20 cellular contexts compared by ENCODE assay signal in the genomic region with DNA sequence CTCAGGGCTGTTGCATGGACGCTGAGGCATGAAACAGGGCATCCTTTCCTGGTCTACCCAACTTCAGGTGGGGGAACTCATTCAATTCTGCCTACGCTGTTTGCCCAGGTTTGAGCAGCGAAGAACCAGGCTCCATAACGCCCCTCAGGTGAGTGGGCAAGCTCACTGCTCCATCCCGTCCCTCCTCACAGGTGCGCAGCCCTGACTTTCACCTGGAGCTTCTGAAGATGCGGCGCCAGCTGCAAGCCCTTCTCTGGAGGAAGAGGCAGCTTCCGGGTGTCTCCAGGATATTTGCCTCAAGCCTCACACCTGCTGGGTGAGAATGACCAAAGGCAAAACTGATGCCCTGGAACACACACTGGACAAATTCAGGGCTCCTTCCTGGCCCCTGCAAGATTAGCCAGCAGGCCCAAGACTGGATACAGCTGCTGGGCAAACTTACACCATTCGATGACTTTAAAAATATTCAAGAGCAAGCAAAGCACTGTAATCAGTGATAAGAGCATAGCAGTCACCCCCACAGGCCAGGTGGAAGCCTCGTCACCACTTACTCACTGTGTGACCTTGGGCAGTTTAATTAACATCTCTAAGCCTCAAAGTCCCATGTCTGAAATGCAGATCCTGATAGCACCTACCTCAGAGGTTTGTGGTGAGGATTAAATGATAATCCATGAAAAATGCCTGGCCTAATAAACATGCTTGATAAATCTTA.
DNase-seq lines count a peak whose midpoint lies in the region; ATAC-seq and TF ChIP-seq lines count a peak whose summit lies in the region.
"Had no signal": no experiment of that assay in that cellular context is flagged by ENCODE, and none has a peak within 500 bp of the region (broad histone marks: within the 10 kb centered on the region; RNA-seq: fewer than 3 reads in every experiment).

No MANE protein-coding gene starts in this region.

- no peaks in the 10 kb centered on the region for H3K4me1 ChIP-seq in CD4-positive, CD25-positive, alpha-beta regulatory T cell (ENCODE audit: control insufficient read depth, insufficient read depth, low read length, poor library complexity, severe bottlenecking)
- H3K4me1 ChIP-seq in GM23338 (ENCODE audit: insufficient read depth), result peaks cover 6% of the 10 kb centered on the region; the same call in 1 of the 2 replicates
- H3K4me1 ChIP-seq: Caco-2, HAP-1 had no signal

- H3K9me3 ChIP-seq in CD4-positive, CD25-positive, alpha-beta regulatory T cell (ENCODE audit: control insufficient read depth in 2 of 2, low read length in 2 of 2), result no peaks in the 10 kb centered on the region
- H3K9me3 ChIP-seq: HAP-1 had no signal

- no peak for DNase-seq in CD4-positive, CD25-positive, alpha-beta regulatory T cell
- DNase-seq in GM23338 (ENCODE audit: low spot score) (no peak), GM10266 (ENCODE audit: extremely low spot score) (no peak), NCI-H345 treated with DMSO at 0.1 percent for 48 hours (lab: John Stamatoyannopoulos, UW; ENCODE audit: unreplicated experiment) (no peak)
- no peak for DNase-seq in central memory CD8-positive, alpha-beta T cell (ENCODE audit: low spot score in 2 of 2)
- DNase-seq in naive thymus-derived CD8-positive, alpha-beta T cell, result no peak
- no peak for DNase-seq in T-helper 2 cell treated with Interferon-gamma antibody and Interleukin-4, amounts not matched to agents 5 μg/mL and 100 μg/mL, for 36 hours (ENCODE audit: low spot score)
- DNase-seq: Caco-2, EL, IMR-90, NCI-H1105, NCI-H1694, NCI-H2107, NCI-H345, NCI-H748 treated with DMSO at 0.1 percent for 48 hours, PC-3 had no signal

- H3K4me3 Mint-ChIP-seq in CD4-positive, CD25-positive, alpha-beta regulatory T cell, result no peak overlapping the region
- no peak overlapping the region for H3K4me3 Mint-ChIP-seq in GM23338
- H3K4me3 Mint-ChIP-seq in central memory CD8-positive, alpha-beta T cell, result no peak overlapping the region
- H3K4me3 Mint-ChIP-seq in naive thymus-derived CD8-positive, alpha-beta T cell, result no peak overlapping the region
- H3K4me3 Mint-ChIP-seq in T-helper 2 cell treated with Interferon-gamma antibody and Interleukin-4, amounts not matched to agents 5 μg/mL and 100 μg/mL, for 36 hours, result no peak overlapping the region

- no peaks in the 10 kb centered on the region for H3K27me3 ChIP-seq in CD4-positive, CD25-positive, alpha-beta regulatory T cell (ENCODE audit: control insufficient read depth, insufficient read depth, low read length)
- no peaks in the 10 kb centered on the region for H3K27me3 ChIP-seq in GM23338 (ENCODE audit: insufficient read depth)

- no peak overlapping the region for H3K27ac ChIP-seq in CD4-positive, CD25-positive, alpha-beta regulatory T cell (ENCODE audit: insufficient read depth, low read length, poor library complexity, severe bottlenecking)
- H3K27ac ChIP-seq in GM23338 (ENCODE audit: low read depth), result no peak overlapping the region
- H3K27ac ChIP-seq: C4-2B, RWPE1 had no signal

- H3F3A ChIP-seq in GM23338 (replicated peaks; ENCODE audit: low read depth), result no peaks in the 10 kb centered on the region

- peaks cover 0 to 9% (median 5%) of the 10 kb centered on the region in 4 donors for H3K4me1 Mint-ChIP-seq in CD4-positive, CD25-positive, alpha-beta regulatory T cell
- H3K4me1 Mint-ChIP-seq in GM23338, result peaks cover 10% of the 10 kb centered on the region
- H3K4me1 Mint-ChIP-seq in central memory CD8-positive, alpha-beta T cell, result peaks cover 19% of the 10 kb centered on the region
- peaks cover 15 to 59% (median 30%) of the 10 kb centered on the region in 4 donors for H3K4me1 Mint-ChIP-seq in naive thymus-derived CD8-positive, alpha-beta T cell
- peaks cover 3% of the 10 kb centered on the region for H3K4me1 Mint-ChIP-seq in T-helper 2 cell treated with Interferon-gamma antibody and Interleukin-4, amounts not matched to agents 5 μg/mL and 100 μg/mL, for 36 hours (ENCODE audit: low read depth)

- H3K27ac Mint-ChIP-seq in CD4-positive, CD25-positive, alpha-beta regulatory T cell, result peak overlapping the region in 2 of 3 donors; percentile 70 to 74
- H3K27ac Mint-ChIP-seq in GM23338, result no peak overlapping the region
- H3K27ac Mint-ChIP-seq in central memory CD8-positive, alpha-beta T cell (ENCODE audit: low read depth), result peak overlapping the region; percentile 74
- peak overlapping the region in 9 of 10 donors; percentile 53 to 85 (median 78) for H3K27ac Mint-ChIP-seq in naive thymus-derived CD8-positive, alpha-beta T cell
- no peak overlapping the region for H3K27ac Mint-ChIP-seq in T-helper 2 cell treated with Interferon-gamma antibody and Interleukin-4, amounts not matched to agents 5 μg/mL and 100 μg/mL, for 36 hours

- no peaks in the 10 kb centered on the region for H4K20me1 ChIP-seq in GM23338 (replicated peaks; ENCODE audit: insufficient read depth)

- no peaks in the 10 kb centered on the region for H3K36me3 ChIP-seq in CD4-positive, CD25-positive, alpha-beta regulatory T cell (ENCODE audit: control insufficient read depth, insufficient read depth, low read length)
- no peaks in the 10 kb centered on the region; the same call in 1 of the 2 replicates for H3K36me3 ChIP-seq in GM23338 (ENCODE audit: insufficient read depth)
- H3K36me3 ChIP-seq: HAP-1 had no signal

- TF ChIP-seq CTCF in GM23338 (conservative IDR thresholded peaks at IDR 0.05; ENCODE audit: low read depth in 2 of 2), result no peak
- no peak for TF ChIP-seq CTCF in GM10266 (IDR thresholded peaks at IDR 0.05; ENCODE audit: control insufficient read depth, insufficient read depth, low read depth, missing control alignments)

- no peak overlapping the region for H3K4me3 ChIP-seq in CD4-positive, CD25-positive, alpha-beta regulatory T cell (ENCODE audit: low read depth, low read length)
- no peak overlapping the region for H3K4me3 ChIP-seq in GM23338
- H3K4me3 ChIP-seq: HAP-1 had no signal

- H3K9me2 ChIP-seq in GM23338 (ENCODE audit: insufficient read depth), result no peaks in the 10 kb centered on the region

- no peak overlapping the region for H3K4me2 ChIP-seq in GM23338

- peaks cover 5% of the 10 kb centered on the region for H3K36me3 Mint-ChIP-seq in CD4-positive, CD25-positive, alpha-beta regulatory T cell
- peaks cover 9% of the 10 kb centered on the region for H3K36me3 Mint-ChIP-seq in GM23338 (ENCODE audit: low read depth)
- H3K36me3 Mint-ChIP-seq in central memory CD8-positive, alpha-beta T cell (ENCODE audit: insufficient read depth), result no peaks in the 10 kb centered on the region
- no peaks in the 10 kb centered on the region for H3K36me3 Mint-ChIP-seq in naive thymus-derived CD8-positive, alpha-beta T cell
- peaks cover 3% of the 10 kb centered on the region for H3K36me3 Mint-ChIP-seq in T-helper 2 cell treated with Interferon-gamma antibody and Interleukin-4, amounts not matched to agents 5 μg/mL and 100 μg/mL, for 36 hours (ENCODE audit: low read depth)

- POLR2A ChIA-PET in naive thymus-derived CD8-positive, alpha-beta T cell (lab: Charles Lee), result no interaction called here

- peaks cover 0 to 8% (median 3%) of the 10 kb centered on the region in 7 donors for H3K9me3 Mint-ChIP-seq in CD4-positive, CD25-positive, alpha-beta regulatory T cell
- H3K9me3 Mint-ChIP-seq in GM23338, result peaks cover 9% of the 10 kb centered on the region
- H3K9me3 Mint-ChIP-seq in central memory CD8-positive, alpha-beta T cell, result no peaks in the 10 kb centered on the region
- H3K9me3 Mint-ChIP-seq in naive thymus-derived CD8-positive, alpha-beta T cell, result peaks cover 0 to 9% (median 0%) of the 10 kb centered on the region in 9 donors
- no peaks in the 10 kb centered on the region for H3K9me3 Mint-ChIP-seq in T-helper 2 cell treated with Interferon-gamma antibody and Interleukin-4, amounts not matched to agents 5 μg/mL and 100 μg/mL, for 36 hours

- ATAC-seq in CD4-positive, CD25-positive, alpha-beta regulatory T cell (ENCODE audit: low read depth in 2 of 2), result no peak
- no peak for ATAC-seq in GM23338
- ATAC-seq in central memory CD8-positive, alpha-beta T cell (replicated peaks; ENCODE audit: extremely low read depth, poor library complexity, severe bottlenecking), result no peak
- ATAC-seq in naive thymus-derived CD8-positive, alpha-beta T cell, result no peak
- ATAC-seq in GM21717 (IDR thresholded peaks at IDR 0.05; ENCODE audit: unreplicated experiment), result no peak
- ATAC-seq: PC-3 had no signal

- H3K27me3 Mint-ChIP-seq in CD4-positive, CD25-positive, alpha-beta regulatory T cell, result peaks cover 19% of the 10 kb centered on the region
- peaks cover 3% of the 10 kb centered on the region for H3K27me3 Mint-ChIP-seq in GM23338 (ENCODE audit: insufficient read depth, low read depth, poor library complexity)
- no peaks in the 10 kb centered on the region for H3K27me3 Mint-ChIP-seq in central memory CD8-positive, alpha-beta T cell
- no peaks in the 10 kb centered on the region for H3K27me3 Mint-ChIP-seq in naive thymus-derived CD8-positive, alpha-beta T cell
- peaks cover 21% of the 10 kb centered on the region for H3K27me3 Mint-ChIP-seq in T-helper 2 cell treated with Interferon-gamma antibody and Interleukin-4, amounts not matched to agents 5 μg/mL and 100 μg/mL, for 36 hours (ENCODE audit: low read depth)

- no peaks in the 10 kb centered on the region for H3K79me2 ChIP-seq in GM23338 (replicated peaks; ENCODE audit: insufficient read depth)

- H2AFZ ChIP-seq in GM23338, result peak overlapping the region; percentile 38; the same call in 1 of the 2 replicates

TF ChIP-seq in GM23338, 12 proteins besides CTCF, POLR2A, EP300 and RAD21 (continues in another document):
- TF ChIP-seq STAT1 (IDR thresholded peaks at IDR 0.05; ENCODE audit: unreplicated experiment), result no peak
- TF ChIP-seq POLR2AphosphoS5 (IDR thresholded peaks at IDR 0.05; ENCODE audit: low read depth), result no peak
- no peak for TF ChIP-seq EZH2phosphoT487 (IDR thresholded peaks at IDR 0.05; ENCODE audit: unreplicated experiment)
- no peak for TF ChIP-seq ZNF114 (CRISPR knock-in tag; IDR thresholded peaks at IDR 0.05)

Comparison
In these comparisons a context has a peak if more than half of its experiments do, and no peak if none do; other contexts are left out.
1. H3K27ac Mint-ChIP-seq: peak in CD4-positive, CD25-positive, alpha-beta regulatory T cell (2 of 3), central memory CD8-positive, alpha-beta T cell (single experiment) and naive thymus-derived CD8-positive, alpha-beta T cell (9 of 10); none in GM23338 (single experiment) and T-helper 2 cell treated with Interferon-gamma antibody and Interleukin-4, amounts not matched to agents 5 μg/mL and 100 μg/mL, for 36 hours (single experiment).